Comparison of ENCODE assay signal across 8 cellular contexts in genomic region chr2:74001781-74002514, GRCh38. TPM values are rescaled to one million over a fixed set of nuclear protein-coding genes. Genes with fewer than 3 reads are reported as not detected.
DNase-seq lines count a peak whose midpoint lies in the region; ATAC-seq and TF ChIP-seq lines count a peak whose summit lies in the region.

No MANE protein-coding gene starts in this region.

- no peak for TF ChIP-seq CTCF in CD8-positive, alpha-beta T cell (IDR thresholded peaks at IDR 0.05)
- no peak for TF ChIP-seq CTCF in choroid plexus epithelial cell (conservative IDR thresholded peaks at IDR 0.05; ENCODE audit: low read depth, low read length)

- H3K79me1 ChIP-seq in neuronal stem cell (ENCODE audit: low read depth, low read length): peaks cover 6% of the 10 kb centered on the region

- peaks cover 23% of the 10 kb centered on the region for H3K36me3 Mint-ChIP-seq in CD8-positive, alpha-beta T cell

- intact Hi-C loops in CD8-positive, alpha-beta T cell (cut with DNase I, micrococcal nuclease): loop anchor here (1.0 to 10.0 kb wide), 7 partner anchors 14 to 615 kb away; partner anchors contain the start of genes DGUOK (in 2 of the 2), ALMS1 (in 1 of the 2), BOLA3 (in 1 of the 2) and MTHFD2 (in 1 of the 2)

- CTCF ChIA-PET in CD8-positive, alpha-beta T cell (lab: Charles Lee): interaction anchor here (0.9 to 3.9 kb wide), 10 partner anchors 8 to 146 kb away, joined by 3 to 21 read pairs (median 4); partner anchors contain the start of gene BOLA3

- peak overlapping the region; percentile 26 for H2AFZ ChIP-seq in neuronal stem cell (ENCODE audit: low read length)

- H3K18ac ChIP-seq in neuronal stem cell (ENCODE audit: low read length): peak overlapping the region; percentile 83

- no peak overlapping the region for H4K8ac ChIP-seq in neuronal stem cell (ENCODE audit: low read depth, low read length)

- H3K9ac ChIP-seq in neuronal stem cell (ENCODE audit: low read depth, low read length, poor library complexity): peak overlapping the region; percentile 60

- H2AK5ac ChIP-seq in neuronal stem cell (ENCODE audit: low read depth, low read length): peak overlapping the region; percentile 82

- H3K27me3 Mint-ChIP-seq in CD8-positive, alpha-beta T cell (ENCODE audit: low read depth): no peaks in the 10 kb centered on the region

- no peak overlapping the region for H3K14ac ChIP-seq in neuronal stem cell (ENCODE audit: low read length)

- H3K4me1 ChIP-seq in CD8-positive, alpha-beta T cell (ENCODE audit: insufficient read depth, low read length): peaks cover 44% of the 10 kb centered on the region
- peaks cover 50 to 66% of the 10 kb centered on the region in 2 donors for H3K4me1 ChIP-seq in neuronal stem cell (ENCODE audit: control insufficient read depth in 2 of 2, insufficient read depth in 1 of 2, low read depth in 1 of 2, low read length in 2 of 2)

- no peaks in the 10 kb centered on the region for H3K9me3 Mint-ChIP-seq in CD8-positive, alpha-beta T cell

- POLR2A ChIA-PET in CD8-positive, alpha-beta T cell (lab: Charles Lee): interaction anchor here (1.0 to 3.7 kb wide), 6 partner anchors 15 to 176 kb away, joined by 3 to 24 read pairs (median 4); partner anchors contain the start of genes DGUOK and MOB1A

- DNase-seq in CD8-positive, alpha-beta T cell: no peak
- DNase-seq in choroid plexus epithelial cell (ENCODE audit: low read depth) (no peak), neuronal stem cell (ENCODE audit: low spot score) (no peak), T-helper 9 cell (no peak), NCI-H1417 treated with DMSO at 0.1 percent for 48 hours (lab: John Stamatoyannopoulos, UW) (no peak), NCI-H2107 (lab: John Stamatoyannopoulos, UW) (no peak)

- H3K27ac ChIP-seq in CD8-positive, alpha-beta T cell (ENCODE audit: low read depth, low read length): no peak overlapping the region
- H3K27ac ChIP-seq in neuronal stem cell (replicated peaks; ENCODE audit: low read length): no peak overlapping the region

- no peak overlapping the region for H2BK120ac ChIP-seq in neuronal stem cell (ENCODE audit: low read depth, low read length)

- H3K36me3 ChIP-seq in CD8-positive, alpha-beta T cell (ENCODE audit: insufficient read depth, low read length): no peaks in the 10 kb centered on the region
- H3K36me3 ChIP-seq in neuronal stem cell (replicated peaks in 1 of 2; ENCODE audit: control insufficient read depth in 2 of 2, insufficient read depth in 2 of 2, low read length in 2 of 2): peaks cover 0 to 29% of the 10 kb centered on the region in 2 donors

- no CpG with 5 or more reads among the region's 24 CpGs for WGBS in neuronal stem cell (ENCODE audit: extremely low coverage in 2 of 2, insufficient read length in 2 of 2, insufficient replicate concordance in 1 of 2), 2 donors

- no peak overlapping the region for H4K91ac ChIP-seq in neuronal stem cell (ENCODE audit: low read depth, low read length, poor library complexity)

- peak overlapping the region; percentile 72 for H3K4me2 ChIP-seq in neuronal stem cell (ENCODE audit: insufficient read depth, low read length, poor library complexity, severe bottlenecking)

- peak; percentile 32 for ATAC-seq in CD8-positive, alpha-beta T cell
- peak; percentile 40 for ATAC-seq in GM19455 (IDR thresholded peaks at IDR 0.05; ENCODE audit: unreplicated experiment)
- ATAC-seq in HG03521 (IDR thresholded peaks at IDR 0.05; ENCODE audit: unreplicated experiment): peak; percentile 23

- H3K4me3 Mint-ChIP-seq in CD8-positive, alpha-beta T cell: peak overlapping the region; percentile 88

- H2BK5ac ChIP-seq in neuronal stem cell (ENCODE audit: low read length): peak overlapping the region; percentile 30

- no peak overlapping the region for H3K4ac ChIP-seq in neuronal stem cell (ENCODE audit: low read length)

- peaks cover 79% of the 10 kb centered on the region for H3K4me1 Mint-ChIP-seq in CD8-positive, alpha-beta T cell (ENCODE audit: low read depth)

- no peaks in the 10 kb centered on the region for H3K9me3 ChIP-seq in CD8-positive, alpha-beta T cell (ENCODE audit: low read length)
- H3K9me3 ChIP-seq in neuronal stem cell (replicated peaks in 1 of 2; ENCODE audit: control insufficient read depth in 2 of 2, insufficient read depth in 1 of 2, low read depth in 1 of 2, low read length in 2 of 2): no peaks in the 10 kb centered on the region

- no peak overlapping the region for H2BK12ac ChIP-seq in neuronal stem cell (ENCODE audit: low read length)

- peak overlapping the region; percentile 38 for H3K4me3 ChIP-seq in CD8-positive, alpha-beta T cell (ENCODE audit: low read depth, low read length)
- peak overlapping the region; percentile 68 for H3K4me3 ChIP-seq in choroid plexus epithelial cell (ENCODE audit: low read depth, low read length)
- H3K4me3 ChIP-seq in neuronal stem cell (ENCODE audit: low read length in 2 of 2): peak overlapping the region; percentile 71 to 77

- peak overlapping the region; percentile 81 for H2BK15ac ChIP-seq in neuronal stem cell (ENCODE audit: low read length)

- peak overlapping the region; percentile 85 for H3K27ac Mint-ChIP-seq in CD8-positive, alpha-beta T cell

- no peaks in the 10 kb centered on the region for H3K27me3 ChIP-seq in CD8-positive, alpha-beta T cell (ENCODE audit: insufficient read depth, low read length)
- H3K27me3 ChIP-seq in neuronal stem cell (ENCODE audit: control insufficient read depth in 3 of 3, insufficient read depth in 3 of 3, low read depth in 1 of 3, low read length in 3 of 3): peaks cover 0 to 24% (median 0%) of the 10 kb centered on the region in 3 experiments

- no peak overlapping the region for H3K23ac ChIP-seq in neuronal stem cell (ENCODE audit: low read depth, low read length, poor library complexity)

RNA-seq across cellular contexts. Expression of gene TET3, which starts 17.2 kb away (rescaled TPM):
- 10 to 100 TPM; 25.4 to 26.2 TPM for total RNA-seq in CD8-positive, alpha-beta T cell
- polyA plus RNA-seq in neuronal stem cell (2013, experiment 1 of 2): 5.1 TPM
- 5.4 TPM for polyA plus RNA-seq in neuronal stem cell (2013, experiment 2 of 2)
